Comparison of ENCODE assay signal across 9 cellular contexts in the genomic region with DNA sequence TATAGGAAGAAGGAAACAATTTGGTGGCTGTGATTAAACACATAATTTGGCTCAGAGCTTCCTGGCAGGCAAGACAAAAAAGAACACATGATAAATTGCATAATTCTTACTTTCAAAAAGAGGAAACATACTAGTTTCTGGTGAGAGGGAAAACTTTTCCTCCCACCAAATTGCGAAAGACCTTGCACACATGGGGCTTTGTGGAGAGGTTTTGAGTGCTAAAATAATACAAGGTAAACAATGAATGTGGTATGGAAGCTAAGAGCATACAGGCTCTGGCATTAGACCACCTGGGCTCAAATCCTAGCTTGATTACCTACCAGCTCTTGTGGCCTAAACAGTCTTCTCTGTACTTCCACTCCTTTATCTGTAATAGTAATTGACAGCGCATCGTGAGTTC.
DNase-seq lines count a peak whose midpoint lies in the region; ATAC-seq and TF ChIP-seq lines count a peak whose summit lies in the region.
"Had no signal": no experiment of that assay in that cellular context is flagged by ENCODE, and none has a peak within 500 bp of the region (broad histone marks: within the 10 kb centered on the region; RNA-seq: fewer than 3 reads in every experiment).

No MANE protein-coding gene starts in this region.

- ATAC-seq in HG02981 (IDR thresholded peaks at IDR 0.05; ENCODE audit: unreplicated experiment) = no peak
- ATAC-seq in HG02678 (IDR thresholded peaks at IDR 0.05; ENCODE audit: unreplicated experiment) = no peak
- no peak for ATAC-seq in GM19395 (IDR thresholded peaks at IDR 0.05; ENCODE audit: unreplicated experiment)

- no peak for TF ChIP-seq CTCF in epithelial cell of esophagus (IDR thresholded peaks at IDR 0.05; ENCODE audit: insufficient read depth, low read depth, low read length, missing control alignments)

- H3K4me3 ChIP-seq in epithelial cell of esophagus (ENCODE audit: low read length) = no peak overlapping the region

- DNase-seq in Ammon's horn (ENCODE audit: low spot score) (peak; percentile 37), NCI-H510A treated with DMSO at 0.1 percent for 48 hours (lab: John Stamatoyannopoulos, UW) (peak; percentile 91), epithelial cell of esophagus (ENCODE audit: low read depth) (peak; percentile 85), mucosa of gallbladder (ENCODE audit: low spot score) (peak; percentile 24), NCI-H1436 (lab: John Stamatoyannopoulos, UW) (no peak)
- DNase-seq: NCI-H446 had no signal
